ENCODE assay signal across 27 cellular contexts in the genomic region with DNA sequence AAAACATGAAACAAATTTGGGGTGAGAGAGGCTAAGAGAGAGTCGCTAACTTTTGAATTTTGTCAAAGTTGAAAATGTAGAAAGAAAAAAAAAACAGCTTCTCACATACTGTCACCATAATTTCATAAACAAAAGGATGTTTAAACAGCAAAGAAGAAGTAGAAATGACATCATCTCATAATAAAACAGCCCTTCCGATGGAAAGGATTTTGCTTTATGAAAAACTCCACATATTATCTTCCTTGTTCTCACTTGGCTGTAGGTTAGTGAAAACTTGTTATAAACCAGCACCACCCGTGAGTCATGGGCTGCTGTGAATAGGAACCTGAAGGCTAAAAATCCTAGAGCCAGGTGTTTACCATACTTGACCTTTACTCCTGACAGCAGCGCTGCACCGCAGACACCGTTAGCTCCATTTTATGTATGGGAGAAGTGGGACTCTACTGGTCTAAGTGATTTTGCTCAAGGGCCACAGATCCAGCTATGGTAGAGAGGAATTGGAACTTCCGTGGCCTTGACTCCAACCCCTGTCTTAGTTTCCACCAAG.
DNase-seq lines count a peak whose midpoint lies in the region; ATAC-seq and TF ChIP-seq lines count a peak whose summit lies in the region.
"Had no signal": no experiment of that assay in that cellular context is flagged by ENCODE, and none has a peak within 500 bp of the region (broad histone marks: within the 10 kb centered on the region; RNA-seq: fewer than 3 reads in every experiment).

No MANE protein-coding gene starts in this region.

- no peak for ATAC-seq in natural killer cell
- ATAC-seq: Panc1 had no signal

- H3K9me3 ChIP-seq in osteoblast (ENCODE audit: low read depth, low read length), result no peaks in the 10 kb centered on the region
- H3K9me3 ChIP-seq: BE2C, SK-N-SH had no signal

- peaks cover 35% of the 10 kb centered on the region for H3K27me3 ChIP-seq in osteoblast (ENCODE audit: insufficient read depth, low read length)

- no peak overlapping the region for H2AFZ ChIP-seq in osteoblast (ENCODE audit: low read length)

- peaks cover 62% of the 10 kb centered on the region for H3K27me3 Mint-ChIP-seq in activated T-cell treated with anti-CD3 and anti-CD28 coated beads, Interleukin-2, amount 50 U/mL, for 24 hours
- H3K27me3 Mint-ChIP-seq in natural killer cell (ENCODE audit: low read depth in 2 of 2), result peaks cover 42 to 56% of the 10 kb centered on the region in 2 donors

- no peak overlapping the region for H3K4me3 ChIP-seq in osteoblast (ENCODE audit: insufficient read depth, low read length)

- H3K4me1 ChIP-seq in osteoblast (ENCODE audit: insufficient read depth, low read length), result no peaks in the 10 kb centered on the region
- H3K4me1 ChIP-seq: BE2C had no signal

- no peaks in the 10 kb centered on the region for H3K79me2 ChIP-seq in osteoblast (ENCODE audit: insufficient read depth, low read length)

- no peak overlapping the region for H3K4me3 Mint-ChIP-seq in activated T-cell treated with anti-CD3 and anti-CD28 coated beads, Interleukin-2, amount 50 U/mL, for 24 hours
- no peak overlapping the region for H3K4me3 Mint-ChIP-seq in natural killer cell
- H3K4me3 Mint-ChIP-seq: CD14-positive monocyte had no signal

- no peaks in the 10 kb centered on the region for H3K4me1 Mint-ChIP-seq in activated T-cell treated with anti-CD3 and anti-CD28 coated beads, Interleukin-2, amount 50 U/mL, for 24 hours (ENCODE audit: low read depth)
- no peaks in the 10 kb centered on the region for H3K4me1 Mint-ChIP-seq in natural killer cell

- DNase-seq in DMS153 (lab: John Stamatoyannopoulos, UW) (peak; percentile 6), DMS153 treated with DMSO at 0.1 percent for 48 hours (lab: John Stamatoyannopoulos, UW; ENCODE audit: unreplicated experiment) (no peak), DMS53 treated with DMSO at 0.1 percent for 48 hours (lab: John Stamatoyannopoulos, UW; ENCODE audit: unreplicated experiment) (peak; percentile 62), SHP77 (lab: John Stamatoyannopoulos, UW) (peak; percentile 25 to 47), osteoblast (ENCODE audit: insufficient read length, low spot score, missing footprints) (peak; percentile 77), natural killer cell (no peak)
- no peak for DNase-seq in activated T-cell treated with anti-CD3 and anti-CD28 coated beads, Interleukin-2, amount 50 U/mL, for 24 hours
- DNase-seq: ACHN, BE2C, DMS79 treated with DMSO at 0.1 percent for 48 hours, GF-D8, HCEC 1CT, NCI-H1048, NCI-H1436, NCI-H187, NCI-H2081 treated with DMSO at 0.1 percent for 48 hours, NCI-H2171, NCI-H226, NCI-H510A, NCI-H774, SK-N-SH, SW 1271 had no signal

- intact Hi-C loops in natural killer cell (cut with micrococcal nuclease), result no loop called here

- H3K27ac ChIP-seq in osteoblast (ENCODE audit: low read depth, low read length), result no peak overlapping the region
- H3K27ac ChIP-seq: 22Rv1, HL-60, RWPE1 had no signal

- H3K36me3 ChIP-seq in osteoblast (ENCODE audit: insufficient read depth, low read length), result no peaks in the 10 kb centered on the region
- H3K36me3 ChIP-seq: BE2C had no signal

- no peaks in the 10 kb centered on the region for H3K9me3 Mint-ChIP-seq in activated T-cell treated with anti-CD3 and anti-CD28 coated beads, Interleukin-2, amount 50 U/mL, for 24 hours
- H3K9me3 Mint-ChIP-seq in natural killer cell, result no peaks in the 10 kb centered on the region
- H3K9me3 Mint-ChIP-seq: CD14-positive monocyte had no signal

- TF ChIP-seq CTCF in osteoblast (IDR thresholded peaks at IDR 0.05; ENCODE audit: extremely low read depth, low read depth, low read length), result no peak
- TF ChIP-seq CTCF in natural killer cell (IDR thresholded peaks at IDR 0.05), result no peak

- no peaks in the 10 kb centered on the region for H4K20me1 ChIP-seq in osteoblast (ENCODE audit: insufficient read depth, low read length)

- H3K36me3 Mint-ChIP-seq in activated T-cell treated with anti-CD3 and anti-CD28 coated beads, Interleukin-2, amount 50 U/mL, for 24 hours (ENCODE audit: low read depth), result no peaks in the 10 kb centered on the region
- H3K36me3 Mint-ChIP-seq in natural killer cell, result no peaks in the 10 kb centered on the region
- H3K36me3 Mint-ChIP-seq: CD14-positive monocyte had no signal

- H3K4me2 ChIP-seq in osteoblast (ENCODE audit: insufficient read depth, low read length), result no peak overlapping the region
- H3K4me2 ChIP-seq: SK-N-SH had no signal

- no peak overlapping the region for H3K27ac Mint-ChIP-seq in activated T-cell treated with anti-CD3 and anti-CD28 coated beads, Interleukin-2, amount 50 U/mL, for 24 hours
- no peak overlapping the region for H3K27ac Mint-ChIP-seq in natural killer cell
- H3K27ac Mint-ChIP-seq: CD14-positive monocyte had no signal

Comparison
In these comparisons a context has a peak if more than half of its experiments do, and no peak if none do; other contexts are left out.
1. DNase-seq: peak in DMS153 (single experiment), DMS53 treated with DMSO at 0.1 percent for 48 hours (single experiment), SHP77 (2 of 2) and osteoblast (single experiment); none in DMS153 treated with DMSO at 0.1 percent for 48 hours (single experiment), activated T-cell treated with anti-CD3 and anti-CD28 coated beads, Interleukin-2, amount 50 U/mL, for 24 hours (single experiment) and natural killer cell (single experiment).